33 cellular contexts compared by ENCODE assay signal in genomic region chr20:63311833-63312243, GRCh38. TPM values are rescaled to one million over a fixed set of nuclear protein-coding genes. Genes with fewer than 3 reads are reported as not detected.
"Had no signal": no experiment of that assay in that cellular context is flagged by ENCODE, and none has a peak within 500 bp of the region (broad histone marks: within the 10 kb centered on the region; RNA-seq: fewer than 3 reads in every experiment).

No MANE protein-coding gene starts in this region.

- H3K4me2 ChIP-seq: hepatocyte had no signal

- H3K4me3 ChIP-seq: colonic mucosa, esophagus muscularis mucosa, gastroesophageal sphincter, heart left ventricle, hepatocyte, lung, pancreas, sigmoid colon, stomach, thyroid gland had no signal

- H3K79me2 ChIP-seq: hepatocyte had no signal

- H3K9me3 ChIP-seq: colonic mucosa, esophagus muscularis mucosa, gastroesophageal sphincter, heart left ventricle, neutrophil, pancreas, sigmoid colon, stomach, thyroid gland had no signal

- ATAC-seq: foreskin keratinocyte; gastroesophageal sphincter; left colon; natural killer cell; pancreas; stimulated activated effector memory CD8-positive, alpha-beta T cell treated with anti-CD3 and anti-CD28 coated beads, Interleukin-12 subunit alpha, Interleukin-12 subunit beta, amount 100 ng/mL, for 72 hours had no signal

- H3K4me1 ChIP-seq: colonic mucosa, foreskin keratinocyte, pancreas, sigmoid colon, thyroid gland had no signal

- FAIRE-seq: endothelial cell of umbilical vein, pancreas had no signal

- H2AFZ ChIP-seq: hepatocyte had no signal

- H3K27ac ChIP-seq: colonic mucosa, esophagus muscularis mucosa, foreskin keratinocyte, gastroesophageal sphincter, heart left ventricle, hepatocyte, neutrophil, pancreas, sigmoid colon, stomach, thyroid gland had no signal

- H3K27me3 ChIP-seq: foreskin keratinocyte, hepatocyte, neutrophil had no signal

- DNase-seq: colonic mucosa; effector memory CD4-positive, alpha-beta T cell; foreskin keratinocyte; left colon; natural killer cell; retina; sigmoid colon; stimulated activated CD4-positive, alpha-beta T cell treated with anti-CD3 and anti-CD28 coated beads, Interleukin-2, amount 100 ng/mL, for 24 hours; stimulated activated CD4-positive, alpha-beta T cell treated with anti-CD3 and anti-CD28 coated beads, Interleukin-4, amount 100 ng/mL, for 24 hours; stimulated activated naive CD4-positive, alpha-beta T cell treated with Interleukin-2 at 50 U/mL for 16 hours; stomach; thyroid gland; trophoblast cell had no signal

- H3K36me3 ChIP-seq: colonic mucosa, esophagus muscularis mucosa, gastroesophageal sphincter, heart left ventricle, neutrophil, pancreas, sigmoid colon, stomach, thyroid gland had no signal

RNA-seq across cellular contexts. Expression of gene COL20A1, which starts 18.9 kb away (rescaled TPM):
- total RNA-seq: chondrocyte, colonic mucosa, endothelial cell of umbilical vein, epithelial cell of proximal tubule, fibroblast of lung, foreskin keratinocyte, gastroesophageal sphincter, heart left ventricle, hepatocyte, kidney epithelial cell, left colon, liver, mononuclear cell, omental fat pad, pancreas, pulmonary artery endothelial cell, sigmoid colon, subcutaneous adipose tissue, ureter had no signal
- polyA plus RNA-seq: endothelial cell of umbilical vein, fibroblast of lung, foreskin keratinocyte, heart left ventricle, hepatocyte, liver had no signal

RNA-seq across cellular contexts. Expression of gene CHRNA4, which starts 49.3 kb away (rescaled TPM):
- total RNA-seq: chondrocyte, endothelial cell of umbilical vein, epithelial cell of proximal tubule, esophagus muscularis mucosa, fibroblast of lung, foreskin keratinocyte, gastroesophageal sphincter, hepatocyte, kidney epithelial cell, left colon, mononuclear cell, natural killer cell, omental fat pad, posterior vena cava, pulmonary artery endothelial cell, subcutaneous adipose tissue, ureter had no signal
- polyA plus RNA-seq: endothelial cell of umbilical vein, fibroblast of lung, foreskin keratinocyte had no signal

RNA-seq across cellular contexts. Expression of gene NKAIN4, which starts 57.6 kb away (rescaled TPM):
- total RNA-seq: endothelial cell of umbilical vein, fibroblast of lung, heart left ventricle, mononuclear cell, natural killer cell, omental fat pad, pancreas, posterior vena cava, pulmonary artery endothelial cell, subcutaneous adipose tissue, ureter had no signal
- polyA plus RNA-seq: fibroblast of lung, heart left ventricle, liver had no signal
